1 cellular context compared by ENCODE assay signal in genomic region chr14:77918448-77918847, GRCh38.
TF ChIP-seq lines count a peak whose summit lies in the region.

No MANE protein-coding gene starts in this region.

TF ChIP-seq in K562, 482 proteins besides CTCF, POLR2A, EP300 and RAD21 (continued from another document):
- TF ChIP-seq ZNF512 (tag; IDR thresholded peaks at IDR 0.05): no peak
- no peak for TF ChIP-seq MECOM (CRISPR knock-in tag; IDR thresholded peaks at IDR 0.05)
- peak; percentile 51; the same call in 1 of the 2 replicates for TF ChIP-seq SMARCA4 (IDR thresholded peaks at IDR 0.05)
- no peak for TF ChIP-seq ARID3B (CRISPR knock-in tag; IDR thresholded peaks at IDR 0.05; ENCODE audit: borderline replicate concordance)
- TF ChIP-seq STAT5A (IDR thresholded peaks at IDR 0.05; ENCODE audit: borderline replicate concordance, low read length): peak; percentile 89
- no peak for TF ChIP-seq KLF6 (CRISPR knock-in tag; IDR thresholded peaks at IDR 0.05; ENCODE audit: borderline replicate concordance)
- no peak for TF ChIP-seq MLLT1 (IDR thresholded peaks at IDR 0.05)
- TF ChIP-seq RCOR1 (IDR thresholded peaks at IDR 0.05; ENCODE audit: borderline replicate concordance in 1 of 2, low read depth in 2 of 2, low read length in 2 of 2): peak in 1 of 2 experiments; percentile 29; a peak in 1 of 4 replicates
- TF ChIP-seq MAZ (CRISPR knock-in tag; conservative IDR thresholded peaks at IDR 0.05 in 1 of 2, IDR thresholded peaks at IDR 0.05 in 1 of 2): peak in 1 of 2 experiments; percentile 96; a peak in 2 of 4 replicates
- no peak for TF ChIP-seq SREBF2 (CRISPR knock-in tag; IDR thresholded peaks at IDR 0.05)
- no peak for TF ChIP-seq GTF2F1 (IDR thresholded peaks at IDR 0.05; ENCODE audit: low read depth, low read length)
- TF ChIP-seq EP400 (IDR thresholded peaks at IDR 0.05): peak; percentile 27; the same call in 1 of the 2 replicates
- TF ChIP-seq ZNF592 (IDR thresholded peaks at IDR 0.05): peak; percentile 62
- TF ChIP-seq MYC (IDR thresholded peaks at IDR 0.05; ENCODE audit: low read depth, low read length): 0 out of 2 replicates have a peak, but pooled peaks have one; percentile 11
- TF ChIP-seq MYC (CRISPR knock-in tag; IDR thresholded peaks at IDR 0.05; ENCODE audit: borderline replicate concordance, low read depth): no peak
- TF ChIP-seq ARID2 (IDR thresholded peaks at IDR 0.05): no peak
- TF ChIP-seq TBL1XR1 (IDR thresholded peaks at IDR 0.05; ENCODE audit: low read length in 2 of 2): peak in 1 of 2 experiments; percentile 18; a peak in 1 of 4 replicates
- no peak for TF ChIP-seq ZNF134 (CRISPR knock-in tag; conservative IDR thresholded peaks at IDR 0.05)
- TF ChIP-seq YBX1 (IDR thresholded peaks at IDR 0.05): no peak
- TF ChIP-seq RBBP5 (IDR thresholded peaks at IDR 0.05; ENCODE audit: borderline replicate concordance, insufficient read depth, low read length, poor library complexity, severe bottlenecking): peak; percentile 44
- no peak for TF ChIP-seq JUND (IDR thresholded peaks at IDR 0.05; ENCODE audit: borderline replicate concordance, low read depth, low read length)
- TF ChIP-seq JUND (tag; IDR thresholded peaks at IDR 0.05; ENCODE audit: borderline replicate concordance, low read depth, low read length): peak; percentile 59; the same call in 1 of the 3 replicates
- peak; percentile 75 for TF ChIP-seq SOX6 (IDR thresholded peaks at IDR 0.05)
- no peak for TF ChIP-seq CHD2 (IDR thresholded peaks at IDR 0.05; ENCODE audit: low read depth, low read length)
- TF ChIP-seq ZNF175 (CRISPR knock-in tag; IDR thresholded peaks at IDR 0.05; ENCODE audit: low read depth): no peak
- TF ChIP-seq ZNF696 (CRISPR knock-in tag; conservative IDR thresholded peaks at IDR 0.05): no peak
- TF ChIP-seq PML (IDR thresholded peaks at IDR 0.05; ENCODE audit: low read length): no peak
- TF ChIP-seq TCF3 (CRISPR knock-in tag; IDR thresholded peaks at IDR 0.05): peak; percentile 22; the same call in 1 of the 2 replicates
- no peak for TF ChIP-seq ZBTB11 (CRISPR knock-in tag; IDR thresholded peaks at IDR 0.05)
- TF ChIP-seq KDM1A (IDR thresholded peaks at IDR 0.05): peak; percentile 11 to 38; a peak in 2 of 4 replicates
- no peak for TF ChIP-seq CCAR2 (IDR thresholded peaks at IDR 0.05; ENCODE audit: low read depth, low read length)
- TF ChIP-seq HDAC3 (IDR thresholded peaks at IDR 0.05; ENCODE audit: borderline replicate concordance, partially characterized antibody): peak; percentile 52
- TF ChIP-seq TRIM24 (IDR thresholded peaks at IDR 0.05): no peak
- peak; percentile 59; the same call in 1 of the 2 replicates for TF ChIP-seq ARID1B (IDR thresholded peaks at IDR 0.05)
- TF ChIP-seq DPF2 (IDR thresholded peaks at IDR 0.05): peak; percentile 12; the same call in 1 of the 2 replicates
